ENCODE assay signal across 8 cellular contexts in the genomic region with DNA sequence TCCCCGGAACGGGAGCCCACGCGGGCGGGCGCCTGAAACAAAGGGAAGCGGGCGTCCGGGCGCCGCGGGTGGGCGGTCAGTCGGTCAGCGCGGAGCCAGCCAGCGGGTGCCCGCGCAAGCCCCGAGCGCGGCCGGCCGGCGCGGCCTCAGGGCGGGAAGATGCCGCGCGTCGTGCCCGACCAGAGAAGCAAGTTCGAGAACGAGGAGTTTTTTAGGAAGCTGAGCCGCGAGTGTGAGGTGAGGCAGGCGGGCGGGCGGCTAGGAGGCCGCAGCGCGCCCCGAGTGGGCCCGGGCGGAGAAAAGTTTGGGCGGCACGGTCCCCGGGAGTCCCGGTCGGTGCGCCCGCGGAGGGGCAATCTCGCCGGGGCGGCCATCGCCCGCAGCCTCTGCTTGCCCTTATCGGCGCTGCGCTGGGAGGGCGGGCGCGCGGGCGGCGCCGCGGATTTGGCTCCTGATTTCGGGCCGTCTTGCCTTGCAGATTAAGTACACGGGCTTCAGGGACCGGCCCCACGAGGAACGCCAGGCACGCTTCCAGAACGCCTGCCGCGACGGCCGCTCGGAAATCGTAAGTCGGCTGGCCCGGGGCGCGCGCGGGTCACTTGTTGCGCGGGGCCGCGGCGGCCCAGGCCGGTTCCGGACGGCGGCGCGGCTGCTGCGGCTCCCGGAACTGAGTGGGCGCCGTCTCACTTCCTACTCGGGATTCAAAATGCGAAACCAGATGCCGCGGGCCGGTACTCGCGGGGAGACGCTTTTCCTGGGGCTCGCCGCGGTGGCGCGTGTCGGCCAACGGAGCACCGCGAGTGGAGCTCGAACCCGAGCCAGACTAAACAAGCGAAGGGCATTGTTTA. TPM values are rescaled to one million over a fixed set of nuclear protein-coding genes. Genes with fewer than 3 reads are reported as not detected.
DNase-seq lines count a peak whose midpoint lies in the region; ATAC-seq, FAIRE-seq and TF ChIP-seq lines count a peak whose summit lies in the region.

No MANE protein-coding gene starts in this region.

- peak overlapping the region; percentile 96 for H2BK120ac ChIP-seq in neuronal stem cell (ENCODE audit: low read depth, low read length)

- H2BK12ac ChIP-seq in neuronal stem cell (ENCODE audit: low read length): peak overlapping the region; percentile 58

- H3K27me3 ChIP-seq in neuronal stem cell (ENCODE audit: control insufficient read depth in 3 of 3, insufficient read depth in 3 of 3, low read depth in 1 of 3, low read length in 3 of 3) (no peaks in the 10 kb centered on the region), suprapubic skin (no peaks in the 10 kb centered on the region)

- no peak for TF ChIP-seq EP300 in suprapubic skin (IDR thresholded peaks at IDR 0.05)

- H3K18ac ChIP-seq in neuronal stem cell (ENCODE audit: low read length): peak overlapping the region; percentile 97

- H2AFZ ChIP-seq in neuronal stem cell (ENCODE audit: low read length): peak overlapping the region; percentile 88

- peak overlapping the region; percentile 70 for H2AK5ac ChIP-seq in neuronal stem cell (ENCODE audit: low read depth, low read length)

- H3K4me2 ChIP-seq in neuronal stem cell (ENCODE audit: insufficient read depth, low read length, poor library complexity, severe bottlenecking): peak overlapping the region; percentile 67

- H3K27ac ChIP-seq in neuronal stem cell (replicated peaks; ENCODE audit: low read length): peak overlapping the region; percentile 64
- peak overlapping the region; percentile 92 for H3K27ac ChIP-seq in suprapubic skin

- peaks cover 0 to 3% of the 10 kb centered on the region in 2 donors for H3K9me3 ChIP-seq in neuronal stem cell (replicated peaks in 1 of 2; ENCODE audit: control insufficient read depth in 2 of 2, insufficient read depth in 1 of 2, low read depth in 1 of 2, low read length in 2 of 2)
- no peaks in the 10 kb centered on the region for H3K9me3 ChIP-seq in suprapubic skin

- H3K4ac ChIP-seq in neuronal stem cell (ENCODE audit: low read length): no peak overlapping the region

- H3K4me3 ChIP-seq in neuronal stem cell (ENCODE audit: low read length in 2 of 2) (peak overlapping the region; percentile 71 to 99), suprapubic skin (peak overlapping the region; percentile 96)

- TF ChIP-seq CTCF in suprapubic skin (IDR thresholded peaks at IDR 0.05): no peak

- TF ChIP-seq POLR2A in suprapubic skin (IDR thresholded peaks at IDR 0.05): peak in 1 of 2 donors; percentile 44

- H3K23ac ChIP-seq in neuronal stem cell (ENCODE audit: low read depth, low read length, poor library complexity): peak overlapping the region; percentile 89

- peak overlapping the region; percentile 98 for H2BK15ac ChIP-seq in neuronal stem cell (ENCODE audit: low read length)

- FAIRE-seq in frontal cortex (lab: Jason Lieb, UNC): no peak

- H3K36me3 ChIP-seq in neuronal stem cell (replicated peaks in 1 of 2; ENCODE audit: control insufficient read depth in 2 of 2, insufficient read depth in 2 of 2, low read length in 2 of 2): peaks cover 4 to 34% of the 10 kb centered on the region in 2 donors
- H3K36me3 ChIP-seq in suprapubic skin: peaks cover 3% of the 10 kb centered on the region

- no CpG with 5 or more reads among the region's 124 CpGs for WGBS in neuronal stem cell (ENCODE audit: extremely low coverage in 2 of 2, insufficient read length in 2 of 2, insufficient replicate concordance in 1 of 2), 2 donors
- 0% methylated on average over 47 of the region's 124 CpGs for WGBS in suprapubic skin

- H2BK5ac ChIP-seq in neuronal stem cell (ENCODE audit: low read length): peak overlapping the region; percentile 94

- H3K9ac ChIP-seq in neuronal stem cell (ENCODE audit: low read depth, low read length, poor library complexity): peak overlapping the region; percentile 99

- H3K14ac ChIP-seq in neuronal stem cell (ENCODE audit: low read length): peak overlapping the region; percentile 98

- H4K91ac ChIP-seq in neuronal stem cell (ENCODE audit: low read depth, low read length, poor library complexity): peak overlapping the region; percentile 30

- peak; percentile 33 for ATAC-seq in HG02943 (IDR thresholded peaks at IDR 0.05; ENCODE audit: low read depth, unreplicated experiment)

- peak; percentile 6 for DNase-seq in NCI-H510A treated with DMSO at 0.1 percent for 48 hours (lab: John Stamatoyannopoulos, UW)
- DNase-seq in NCI-H510A (lab: John Stamatoyannopoulos, UW): no peak
- DNase-seq in activated gamma-delta T cell treated with Interleukin-2 at 50 U/mL for 16 hours: peak; percentile 42
- peak; percentile 69 to 72 for DNase-seq in frontal cortex (ENCODE audit: low spot score in 2 of 2)
- peak; percentile 43 for DNase-seq in neuronal stem cell (ENCODE audit: low spot score)
- peak; percentile 83 to 84 for DNase-seq in suprapubic skin (ENCODE audit: low spot score in 2 of 2)

- H4K8ac ChIP-seq in neuronal stem cell (ENCODE audit: low read depth, low read length): no peak overlapping the region

- H3K4me1 ChIP-seq in neuronal stem cell (ENCODE audit: control insufficient read depth in 2 of 2, insufficient read depth in 1 of 2, low read depth in 1 of 2, low read length in 2 of 2) (peaks cover 3 to 6% of the 10 kb centered on the region in 2 donors), suprapubic skin (peaks cover 33% of the 10 kb centered on the region)

- H3K79me1 ChIP-seq in neuronal stem cell (ENCODE audit: low read depth, low read length): peaks cover 10% of the 10 kb centered on the region

TF ChIP-seq in PFSK-1, 5 proteins besides CTCF, POLR2A, EP300 and RAD21:
- TF ChIP-seq FOXP2 (optimal IDR thresholded peaks at IDR 0.05; ENCODE audit: borderline replicate concordance, extremely low read depth, extremely low read length, insufficient read depth): peak; percentile 22
- peak; percentile 3; the same call in 1 of the 2 replicates for TF ChIP-seq TAF1 (IDR thresholded peaks at IDR 0.05; ENCODE audit: borderline replicate concordance, insufficient read depth, low read length)
- no peak; the same call in 1 of the 2 replicates for TF ChIP-seq POLR2AphosphoS5 (IDR thresholded peaks at IDR 0.05; ENCODE audit: low read depth, low read length)
- no peak for TF ChIP-seq SIN3A (IDR thresholded peaks at IDR 0.05; ENCODE audit: borderline replicate concordance, insufficient read depth, low read length)

RNA-seq across cellular contexts. Expression of gene CBFB, which starts 0.5 kb away (rescaled TPM):
- 48.3 TPM for polyA plus RNA-seq in PFSK-1 (2012; ENCODE audit: insufficient read length, low read depth)
- total RNA-seq in frontal cortex (55.0 TPM), suprapubic skin (10 to 100 TPM; 28.2 to 68.3 (median 46.6) TPM)
- polyA plus RNA-seq in neuronal stem cell (2013, experiment 1 of 2): 58.1 TPM
- polyA plus RNA-seq in neuronal stem cell (2013, experiment 2 of 2): 64.0 TPM

RNA-seq across cellular contexts. Expression of gene CES4A, which starts 41.1 kb away (rescaled TPM):
- not detected for polyA plus RNA-seq in PFSK-1 (2012; ENCODE audit: insufficient read length, low read depth)
- total RNA-seq in frontal cortex (9.0 TPM), suprapubic skin (100 to 1,000 TPM in 2 of 4 donors, 10 to 100 TPM in 2; 47.2 to 148 (median 99.9) TPM)
- 0.54 TPM for polyA plus RNA-seq in neuronal stem cell (2013, experiment 1 of 2)
- 0.48 TPM for polyA plus RNA-seq in neuronal stem cell (2013, experiment 2 of 2)
